2 cellular contexts compared by ENCODE assay signal in genomic region chr1:45172764-45173163, GRCh38.
TF ChIP-seq lines count a peak whose summit lies in the region.

No MANE protein-coding gene starts in this region.

TF ChIP-seq in GM23338, 12 proteins besides CTCF, POLR2A, EP300 and RAD21:
- TF ChIP-seq CREB1 (CRISPR knock-in tag; IDR thresholded peaks at IDR 0.05; ENCODE audit: low read depth) (no peak), NANOG (IDR thresholded peaks at IDR 0.05; ENCODE audit: borderline replicate concordance) (no peak), ZNF331 (CRISPR knock-in tag; IDR thresholded peaks at IDR 0.05; ENCODE audit: low read depth) (no peak), EZH2phosphoT487 (IDR thresholded peaks at IDR 0.05; ENCODE audit: unreplicated experiment) (no peak), JUNB (IDR thresholded peaks at IDR 0.05; ENCODE audit: unreplicated experiment) (no peak), EZH2 (IDR thresholded peaks at IDR 0.05; ENCODE audit: low read depth, unreplicated experiment) (no peak), ZNF114 (CRISPR knock-in tag; IDR thresholded peaks at IDR 0.05) (no peak), POLR2AphosphoS5 (IDR thresholded peaks at IDR 0.05; ENCODE audit: low read depth) (no peak), ZNF462 (CRISPR knock-in tag; IDR thresholded peaks at IDR 0.05) (no peak), STAT1 (IDR thresholded peaks at IDR 0.05; ENCODE audit: unreplicated experiment) (no peak)
- TF ChIP-seq, protein P1, sequence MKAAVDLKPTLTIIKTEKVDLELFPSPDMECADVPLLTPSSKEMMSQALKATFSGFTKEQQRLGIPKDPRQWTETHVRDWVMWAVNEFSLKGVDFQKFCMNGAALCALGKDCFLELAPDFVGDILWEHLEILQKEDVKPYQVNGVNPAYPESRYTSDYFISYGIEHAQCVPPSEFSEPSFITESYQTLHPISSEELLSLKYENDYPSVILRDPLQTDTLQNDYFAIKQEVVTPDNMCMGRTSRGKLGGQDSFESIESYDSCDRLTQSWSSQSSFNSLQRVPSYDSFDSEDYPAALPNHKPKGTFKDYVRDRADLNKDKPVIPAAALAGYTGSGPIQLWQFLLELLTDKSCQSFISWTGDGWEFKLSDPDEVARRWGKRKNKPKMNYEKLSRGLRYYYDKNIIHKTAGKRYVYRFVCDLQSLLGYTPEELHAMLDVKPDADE (IDR thresholded peaks at IDR 0.05): no peak
- TF ChIP-seq, protein P2, sequence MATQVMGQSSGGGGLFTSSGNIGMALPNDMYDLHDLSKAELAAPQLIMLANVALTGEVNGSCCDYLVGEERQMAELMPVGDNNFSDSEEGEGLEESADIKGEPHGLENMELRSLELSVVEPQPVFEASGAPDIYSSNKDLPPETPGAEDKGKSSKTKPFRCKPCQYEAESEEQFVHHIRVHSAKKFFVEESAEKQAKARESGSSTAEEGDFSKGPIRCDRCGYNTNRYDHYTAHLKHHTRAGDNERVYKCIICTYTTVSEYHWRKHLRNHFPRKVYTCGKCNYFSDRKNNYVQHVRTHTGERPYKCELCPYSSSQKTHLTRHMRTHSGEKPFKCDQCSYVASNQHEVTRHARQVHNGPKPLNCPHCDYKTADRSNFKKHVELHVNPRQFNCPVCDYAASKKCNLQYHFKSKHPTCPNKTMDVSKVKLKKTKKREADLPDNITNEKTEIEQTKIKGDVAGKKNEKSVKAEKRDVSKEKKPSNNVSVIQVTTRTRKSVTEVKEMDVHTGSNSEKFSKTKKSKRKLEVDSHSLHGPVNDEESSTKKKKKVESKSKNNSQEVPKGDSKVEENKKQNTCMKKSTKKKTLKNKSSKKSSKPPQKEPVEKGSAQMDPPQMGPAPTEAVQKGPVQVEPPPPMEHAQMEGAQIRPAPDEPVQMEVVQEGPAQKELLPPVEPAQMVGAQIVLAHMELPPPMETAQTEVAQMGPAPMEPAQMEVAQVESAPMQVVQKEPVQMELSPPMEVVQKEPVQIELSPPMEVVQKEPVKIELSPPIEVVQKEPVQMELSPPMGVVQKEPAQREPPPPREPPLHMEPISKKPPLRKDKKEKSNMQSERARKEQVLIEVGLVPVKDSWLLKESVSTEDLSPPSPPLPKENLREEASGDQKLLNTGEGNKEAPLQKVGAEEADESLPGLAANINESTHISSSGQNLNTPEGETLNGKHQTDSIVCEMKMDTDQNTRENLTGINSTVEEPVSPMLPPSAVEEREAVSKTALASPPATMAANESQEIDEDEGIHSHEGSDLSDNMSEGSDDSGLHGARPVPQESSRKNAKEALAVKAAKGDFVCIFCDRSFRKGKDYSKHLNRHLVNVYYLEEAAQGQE (IDR thresholded peaks at IDR 0.05; ENCODE audit: unreplicated experiment): no peak

TF ChIP-seq in K562, 482 proteins besides CTCF, POLR2A, EP300 and RAD21:
- TF ChIP-seq TEAD4 (IDR thresholded peaks at IDR 0.05; ENCODE audit: low read length): 0 out of 2 replicates have a peak, but pooled peaks have one; percentile 14
- TF ChIP-seq TEAD4 (CRISPR knock-in tag; IDR thresholded peaks at IDR 0.05; ENCODE audit: borderline replicate concordance): no peak
- TF ChIP-seq ZBTB12 (CRISPR knock-in tag; IDR thresholded peaks at IDR 0.05): no peak
- no peak for TF ChIP-seq PRMT5 (CRISPR knock-in tag; IDR thresholded peaks at IDR 0.05)
- TF ChIP-seq SMARCC2 (IDR thresholded peaks at IDR 0.05; ENCODE audit: low read depth): no peak
- TF ChIP-seq NCOA4 (IDR thresholded peaks at IDR 0.05; ENCODE audit: partially characterized antibody): no peak
- no peak for TF ChIP-seq IRF1 (CRISPR knock-in tag; IDR thresholded peaks at IDR 0.05; ENCODE audit: borderline replicate concordance)
- TF ChIP-seq CEBPG (CRISPR knock-in tag; IDR thresholded peaks at IDR 0.05): no peak
- TF ChIP-seq CEBPG (tag; conservative IDR thresholded peaks at IDR 0.05 in 1 of 2, IDR thresholded peaks at IDR 0.05 in 1 of 2): 0 out of 4 replicates have a peak, but pooled peaks of 1 of the 2 experiments have one; percentile 30
- no peak for TF ChIP-seq DDX20 (tag; IDR thresholded peaks at IDR 0.05; ENCODE audit: low read depth)
- TF ChIP-seq SOX6 (IDR thresholded peaks at IDR 0.05): 0 out of 2 replicates have a peak, but pooled peaks have one; percentile 26
